17 cellular contexts compared by ENCODE assay signal in the genomic region with DNA sequence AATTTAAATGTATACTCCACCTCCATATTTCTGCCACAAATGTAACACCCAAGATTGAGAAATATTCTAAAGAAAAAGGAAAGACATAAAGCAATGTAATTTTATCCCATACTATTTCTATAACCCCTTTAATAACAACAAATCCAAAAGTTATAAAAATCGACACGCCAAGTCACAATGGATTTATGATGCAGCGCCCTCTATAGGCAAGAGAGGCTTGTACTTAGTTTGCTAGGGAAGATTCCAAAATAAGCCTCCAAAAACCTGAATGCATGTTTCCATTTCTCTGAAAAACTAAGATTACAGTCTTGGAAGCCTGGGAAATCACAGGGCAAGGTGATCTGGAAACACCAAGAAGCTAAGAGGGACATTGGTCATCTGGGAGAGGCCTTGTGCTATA.
DNase-seq lines count a peak whose midpoint lies in the region; ATAC-seq and TF ChIP-seq lines count a peak whose summit lies in the region.
"Had no signal": no experiment of that assay in that cellular context is flagged by ENCODE, and none has a peak within 500 bp of the region (broad histone marks: within the 10 kb centered on the region; RNA-seq: fewer than 3 reads in every experiment).

No MANE protein-coding gene starts in this region.

- WGBS in mesenchymal stem cell = 0% methylated on average over 1 of the region's 3 CpGs

- TF ChIP-seq CTCF in GM12874 (IDR thresholded peaks at IDR 0.05; ENCODE audit: insufficient read depth, low read depth, low read length) = 0 out of 2 replicates have a peak, but pooled peaks have one; percentile 17
- peak; percentile 63 for TF ChIP-seq CTCF in OCI-LY7 (conservative IDR thresholded peaks at IDR 0.05; ENCODE audit: low read length)
- peak; percentile 36 for TF ChIP-seq CTCF in epithelial cell of proximal tubule (conservative IDR thresholded peaks at IDR 0.05; ENCODE audit: low read depth, low read length)
- no peak for TF ChIP-seq CTCF in A673 (conservative IDR thresholded peaks at IDR 0.05; ENCODE audit: low read depth, low read length)

- peak; percentile 4 for DNase-seq in OCI-LY7 (ENCODE audit: low spot score)
- DNase-seq in epithelial cell of proximal tubule (ENCODE audit: low read depth) = no peak
- DNase-seq in NCI-H2081 (lab: John Stamatoyannopoulos, UW) = no peak
- no peak for DNase-seq in A673 (ENCODE audit: low spot score)
- DNase-seq in mesenchymal stem cell = no peak
- DNase-seq: CD4-positive, CD25-positive, alpha-beta regulatory T cell; Kasumi-1; NCI-H1417 treated with DMSO at 0.1 percent for 48 hours; NCI-H187; NCI-H2227 treated with DMSO at 0.1 percent for 48 hours; NCI-H510A; NCI-H748 treated with DMSO at 0.1 percent for 48 hours; Peyer's patch had no signal

- no peak for ATAC-seq in HG02970 (IDR thresholded peaks at IDR 0.05; ENCODE audit: low FRiP score, unreplicated experiment)
- ATAC-seq: Right ventricle myocardium inferior had no signal

- H3K23ac ChIP-seq in mesenchymal stem cell (ENCODE audit: low read length in 2 of 2) = no peak overlapping the region

- H2AK5ac ChIP-seq in mesenchymal stem cell (ENCODE audit: low read length, severe bottlenecking) = no peak overlapping the region

- H4K91ac ChIP-seq in mesenchymal stem cell (ENCODE audit: low read length) = no peak overlapping the region

- H3K4ac ChIP-seq in mesenchymal stem cell (ENCODE audit: low read depth in 1 of 2, low read length in 2 of 2) = no peak overlapping the region

- no peak overlapping the region for H2BK5ac ChIP-seq in mesenchymal stem cell (ENCODE audit: low read depth, low read length, poor library complexity, severe bottlenecking)

- H2AFZ ChIP-seq in OCI-LY7 (ENCODE audit: low read length) (no peak overlapping the region), mesenchymal stem cell (ENCODE audit: low read depth, low read length) (no peak overlapping the region)

- H3K4me2 ChIP-seq in OCI-LY7 (ENCODE audit: low read length) = no peak overlapping the region
- H3K4me2 ChIP-seq in mesenchymal stem cell (ENCODE audit: low read length, poor library complexity, severe bottlenecking) = no peak overlapping the region

- no peak overlapping the region for H2BK120ac ChIP-seq in mesenchymal stem cell (ENCODE audit: low read depth, low read length)

- no peaks in the 10 kb centered on the region for H4K20me1 ChIP-seq in OCI-LY7 (ENCODE audit: insufficient read depth, low read length)

- POLR2A ChIA-PET in OCI-LY7 (lab: Charles Lee) (no interaction called here), A673 (lab: Charles Lee; ENCODE audit: low non-redundant PET) (no interaction called here)

- H3K36me3 ChIP-seq in OCI-LY7 (ENCODE audit: insufficient read depth, low read length) = no peaks in the 10 kb centered on the region
- no peaks in the 10 kb centered on the region for H3K36me3 ChIP-seq in A673 (ENCODE audit: insufficient read depth, low read length, poor library complexity, severe bottlenecking)
- no peaks in the 10 kb centered on the region for H3K36me3 ChIP-seq in mesenchymal stem cell (ENCODE audit: control insufficient read depth in 1 of 2, insufficient read depth in 2 of 2, low read depth in 1 of 2, low read length in 2 of 2)
- H3K36me3 ChIP-seq: Peyer's patch, SJSA1 had no signal

- no TSS peak for BruUV-seq in OCI-LY7 (replicated peaks; lab: Mats Ljungman, UMichigan)
- BruUV-seq in A673 (replicated peaks; lab: Mats Ljungman, UMichigan) = no TSS peak

- no peak overlapping the region for H3K18ac ChIP-seq in mesenchymal stem cell (ENCODE audit: low read depth in 1 of 2, low read length in 2 of 2)

- H3K9me3 ChIP-seq in OCI-LY7 (ENCODE audit: low read length) = no peaks in the 10 kb centered on the region
- no peaks in the 10 kb centered on the region for H3K9me3 ChIP-seq in A673 (ENCODE audit: low read depth, low read length, poor library complexity, severe bottlenecking)
- no peaks in the 10 kb centered on the region for H3K9me3 ChIP-seq in mesenchymal stem cell (ENCODE audit: control insufficient read depth, low read length)
- H3K9me3 ChIP-seq: Peyer's patch, SJSA1 had no signal

- no peak overlapping the region for H3K9ac ChIP-seq in mesenchymal stem cell (ENCODE audit: low read length)

- no peak overlapping the region for H4K8ac ChIP-seq in mesenchymal stem cell (ENCODE audit: low read length)

- no peak overlapping the region for H2BK12ac ChIP-seq in mesenchymal stem cell (ENCODE audit: low read length in 2 of 2)

- CTCF ChIA-PET in OCI-LY7 (lab: Charles Lee; ENCODE audit: unreplicated experiment) = no interaction called here
- CTCF ChIA-PET in A673 (lab: Charles Lee) = no interaction called here

- H2BK15ac ChIP-seq in mesenchymal stem cell (ENCODE audit: low read depth, poor library complexity, severe bottlenecking) = no peak overlapping the region

- H3K27me3 ChIP-seq in A673 (replicated peaks; ENCODE audit: insufficient read depth, low read depth, low read length, poor library complexity) (no peaks in the 10 kb centered on the region), mesenchymal stem cell (ENCODE audit: control insufficient read depth in 1 of 2, insufficient read depth in 1 of 2, low read length in 2 of 2) (no peaks in the 10 kb centered on the region)
- H3K27me3 ChIP-seq: Peyer's patch, SJSA1 had no signal

- H3K4me3 ChIP-seq in OCI-LY7 (ENCODE audit: low read depth, low read length, poor library complexity, severe bottlenecking) (no peak overlapping the region), epithelial cell of proximal tubule (ENCODE audit: low read depth, low read length) (no peak overlapping the region), A673 (ENCODE audit: low read depth, low read length, poor library complexity, severe bottlenecking) (no peak overlapping the region), mesenchymal stem cell (ENCODE audit: insufficient read depth in 1 of 2, low read depth in 1 of 2, low read length in 2 of 2) (no peak overlapping the region)
- H3K4me3 ChIP-seq: Peyer's patch, SJSA1 had no signal

- H3K14ac ChIP-seq in mesenchymal stem cell (ENCODE audit: low read length in 2 of 2) = no peak overlapping the region

- H3K79me2 ChIP-seq in OCI-LY7 (ENCODE audit: insufficient read depth, low read depth, low read length) = no peaks in the 10 kb centered on the region

- no peaks in the 10 kb centered on the region for H3K9me2 ChIP-seq in OCI-LY7 (ENCODE audit: insufficient read depth, low read length)

- H3K4me1 ChIP-seq in OCI-LY7 (ENCODE audit: insufficient read depth, low read length, poor library complexity, severe bottlenecking) (no peaks in the 10 kb centered on the region), A673 (ENCODE audit: insufficient read depth, low read length, poor library complexity, severe bottlenecking) (no peaks in the 10 kb centered on the region), mesenchymal stem cell (ENCODE audit: control insufficient read depth, insufficient read depth, low read depth, low read length) (no peaks in the 10 kb centered on the region)
- H3K4me1 ChIP-seq: Peyer's patch, SJSA1 had no signal

- no peak overlapping the region for H3K27ac ChIP-seq in OCI-LY7 (ENCODE audit: low read depth, low read length, poor library complexity, severe bottlenecking)
- H3K27ac ChIP-seq in A673 (ENCODE audit: low read depth, low read length, poor library complexity, severe bottlenecking) = no peak overlapping the region
- H3K27ac ChIP-seq in mesenchymal stem cell (ENCODE audit: low read length, poor library complexity, severe bottlenecking) = no peak overlapping the region
- H3K27ac ChIP-seq: Peyer's patch, SJSA1 had no signal

- intact Hi-C loops in OCI-LY7 (cut with micrococcal nuclease; ENCODE audit: unreplicated experiment) = no loop called here
- intact Hi-C loops in A673 (cut with micrococcal nuclease; ENCODE audit: unreplicated experiment) = no loop called here

- no peaks in the 10 kb centered on the region for H3K79me1 ChIP-seq in mesenchymal stem cell (replicated peaks; ENCODE audit: low read length, poor library complexity, severe bottlenecking)
